Comparison of ENCODE assay signal across 1 cellular context in the genomic region with DNA sequence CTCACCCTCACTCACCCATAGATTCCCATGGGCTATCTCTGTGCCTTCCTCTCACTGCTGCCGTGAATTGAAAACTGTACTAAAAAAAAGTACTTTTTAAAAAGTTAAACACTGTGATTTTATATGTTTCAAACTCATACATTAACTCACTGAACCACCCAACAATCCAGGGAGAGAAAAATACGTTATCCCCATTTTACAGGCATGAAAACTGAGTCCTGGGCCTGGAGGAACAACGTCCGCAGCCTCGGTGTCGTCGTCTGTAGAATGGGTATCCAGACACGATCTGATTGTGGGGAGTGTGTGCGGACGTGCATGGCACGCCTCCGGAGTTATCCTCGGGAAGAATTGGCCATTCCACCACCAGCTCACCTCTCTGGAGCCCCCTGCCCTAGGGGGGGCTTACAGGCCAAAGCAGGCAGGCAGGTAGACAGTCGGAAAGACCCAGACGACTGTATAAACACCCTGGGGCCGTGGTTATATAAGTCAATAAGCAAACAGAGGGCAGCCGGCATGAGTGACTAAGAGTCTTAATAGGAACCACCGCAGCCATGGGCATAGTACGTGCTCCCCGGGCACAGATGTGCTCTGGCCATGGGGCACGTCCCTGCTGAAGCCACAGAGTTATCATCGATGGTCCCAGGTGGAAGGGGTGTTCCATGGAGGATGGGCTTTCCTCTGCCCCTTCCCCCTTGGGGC.
TF ChIP-seq lines count a peak whose summit lies in the region.

No MANE protein-coding gene starts in this region.

TF ChIP-seq in IMR-90, 13 proteins besides CTCF, POLR2A, EP300 and RAD21:
- TF ChIP-seq, protein P1, sequence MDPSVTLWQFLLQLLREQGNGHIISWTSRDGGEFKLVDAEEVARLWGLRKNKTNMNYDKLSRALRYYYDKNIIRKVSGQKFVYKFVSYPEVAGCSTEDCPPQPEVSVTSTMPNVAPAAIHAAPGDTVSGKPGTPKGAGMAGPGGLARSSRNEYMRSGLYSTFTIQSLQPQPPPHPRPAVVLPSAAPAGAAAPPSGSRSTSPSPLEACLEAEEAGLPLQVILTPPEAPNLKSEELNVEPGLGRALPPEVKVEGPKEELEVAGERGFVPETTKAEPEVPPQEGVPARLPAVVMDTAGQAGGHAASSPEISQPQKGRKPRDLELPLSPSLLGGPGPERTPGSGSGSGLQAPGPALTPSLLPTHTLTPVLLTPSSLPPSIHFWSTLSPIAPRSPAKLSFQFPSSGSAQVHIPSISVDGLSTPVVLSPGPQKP (IDR thresholded peaks at IDR 0.05; ENCODE audit: borderline replicate concordance, low read depth, low read length): no peak
- TF ChIP-seq RFX5 (IDR thresholded peaks at IDR 0.05; ENCODE audit: low read depth, low read length) (no peak), FOS (IDR thresholded peaks at IDR 0.05; ENCODE audit: low read depth, low read length) (no peak), NFE2L2 (IDR thresholded peaks at IDR 0.05; ENCODE audit: low read depth, low read length) (no peak), BHLHE40 (IDR thresholded peaks at IDR 0.05; ENCODE audit: low read depth, low read length) (no peak), MAZ (IDR thresholded peaks at IDR 0.05; ENCODE audit: borderline replicate concordance, low read depth, low read length) (no peak), MAFK (IDR thresholded peaks at IDR 0.05; ENCODE audit: low read depth, low read length) (no peak), CEBPB (IDR thresholded peaks at IDR 0.05; ENCODE audit: low read depth, low read length) (no peak), USF2 (IDR thresholded peaks at IDR 0.05; ENCODE audit: low read depth, low read length) (no peak), MXI1 (IDR thresholded peaks at IDR 0.05; ENCODE audit: borderline replicate concordance, low read depth, low read length) (no peak), SMC3 (IDR thresholded peaks at IDR 0.05; ENCODE audit: low read depth, low read length) (no peak), RCOR1 (IDR thresholded peaks at IDR 0.05; ENCODE audit: insufficient replicate concordance, low read length) (no peak)
